6 cellular contexts compared by ENCODE assay signal in genomic region chr11:62671272-62671603, GRCh38.
A peak's percentile ranks its signal among the peaks of the same experiment; 100 is the strongest.
DNase-seq lines count a peak whose midpoint lies in the region; ATAC-seq and TF ChIP-seq lines count a peak whose summit lies in the region.

No MANE protein-coding gene starts in this region.

- H3K27ac ChIP-seq in VCaP (peak overlapping the region; percentile 95), layer of hippocampus (ENCODE audit: low read depth, low read length) (peak overlapping the region; percentile 86)

- DNase-seq in NCI-H146 treated with DMSO at 0.1 percent for 48 hours (lab: John Stamatoyannopoulos, UW; ENCODE audit: unreplicated experiment) (peak; percentile 63), NCI-H146 (lab: John Stamatoyannopoulos, UW) (no peak), C1 segment of cervical spinal cord (lab: John Stamatoyannopoulos, UW) (no peak)

- no peak for ATAC-seq in HG03139 (IDR thresholded peaks at IDR 0.05; ENCODE audit: unreplicated experiment)

- H3K27me3 ChIP-seq in layer of hippocampus (ENCODE audit: control insufficient read depth, insufficient read depth, low read length), result no peaks in the 10 kb centered on the region

- TF ChIP-seq CTCF in VCaP (conservative IDR thresholded peaks at IDR 0.05), result no peak
